ENCODE assay signal across 22 cellular contexts in genomic region chr5:21820527-21820926, GRCh38.
DNase-seq lines count a peak whose midpoint lies in the region; ATAC-seq, FAIRE-seq and TF ChIP-seq lines count a peak whose summit lies in the region.
"Had no signal": no experiment of that assay in that cellular context is flagged by ENCODE, and none has a peak within 500 bp of the region (broad histone marks: within the 10 kb centered on the region; RNA-seq: fewer than 3 reads in every experiment).

No MANE protein-coding gene starts in this region.

- ATAC-seq in A549 (no peak), HG02798 (IDR thresholded peaks at IDR 0.05; ENCODE audit: poor library complexity, unreplicated experiment) (no peak), GM18909 (IDR thresholded peaks at IDR 0.05; ENCODE audit: poor library complexity, unreplicated experiment) (no peak), HG03460 (IDR thresholded peaks at IDR 0.05; ENCODE audit: unreplicated experiment) (no peak)
- ATAC-seq: CD8-positive, alpha-beta T cell; GM12878; HCT116 had no signal

- CTCF ChIA-PET in A549 (lab: Yijun Ruan, JAX) (interaction anchor here (0.5 kb wide), 1 partner anchor 186 kb away, joined by 3 read pairs; no protein-coding TSS in a partner anchor), HEK293T (lab: Yijun Ruan, JAX) (no interaction called here)

- no peak for TF ChIP-seq POLR2A in A549 (IDR thresholded peaks at IDR 0.05; ENCODE audit: low read length)

- TF ChIP-seq CTCF in A549 (IDR thresholded peaks at IDR 0.05), result no peak

- WGBS in A549 (ENCODE audit: missing lambda C conversion rate), result 35% methylated on average over 5 of the region's 5 CpGs

- FAIRE-seq in A549 (lab: Jason Lieb, UNC), result no peak
- FAIRE-seq: GM12878 had no signal

- H3K4me1 ChIP-seq in A549, result no peaks in the 10 kb centered on the region
- H3K4me1 ChIP-seq: Caco-2 had no signal

- H3K4me3 ChIP-seq in A549, result no peak overlapping the region
- H3K4me3 ChIP-seq: BLaER1, GM12878 had no signal

- no peak for DNase-seq in A549 (ENCODE audit: low read depth in 1 of 2, low spot score in 1 of 2)
- DNase-seq in ELR (ENCODE audit: low read depth), result peak; percentile 36
- no peak for DNase-seq in HEK293T (ENCODE audit: extremely low spot score)
- peak; percentile 32 for DNase-seq in amniotic epithelial cell (ENCODE audit: low read depth)
- DNase-seq in midbrain (lab: John Stamatoyannopoulos, UW), result no peak
- DNase-seq: 8988T; Caco-2; CD4-positive, CD25-positive, alpha-beta regulatory T cell; CD8-positive, alpha-beta T cell; DMS153; DND-41; GDM1; GOT3; H7; HFFc6 had no signal

- POLR2A ChIA-PET in A549 (lab: Yijun Ruan, JAX) (no interaction called here), HEK293T (lab: Yijun Ruan, JAX) (no interaction called here)

- H3K4me2 ChIP-seq in A549, result no peak overlapping the region
- H3K4me2 ChIP-seq: BLaER1 had no signal

- H3K27ac ChIP-seq in A549, result no peak overlapping the region
- H3K27ac ChIP-seq: BLaER1, C4-2B had no signal

- no peak for TF ChIP-seq EP300 in A549 (IDR thresholded peaks at IDR 0.05)

- no peak for TF ChIP-seq RAD21 in A549 (conservative IDR thresholded peaks at IDR 0.05 in 1 of 2, IDR thresholded peaks at IDR 0.05 in 1 of 2)

- no peaks in the 10 kb centered on the region for H3K9me3 ChIP-seq in A549
- H3K9me3 ChIP-seq: BLaER1, Caco-2 had no signal

TF ChIP-seq in A549, 52 proteins besides CTCF, POLR2A, EP300 and RAD21:
- no peak for TF ChIP-seq BHLHE40 (IDR thresholded peaks at IDR 0.05; ENCODE audit: low read depth, low read length)
- peak; percentile 29 for TF ChIP-seq MAFK (IDR thresholded peaks at IDR 0.05; ENCODE audit: partially characterized antibody)
- peak; percentile 76 for TF ChIP-seq NFE2L2 (conservative IDR thresholded peaks at IDR 0.05; ENCODE audit: low read length)

TF ChIP-seq in HEK293T, 16 proteins besides CTCF, POLR2A, EP300 and RAD21:
- no peak for TF ChIP-seq TARDBP (IDR thresholded peaks at IDR 0.05)
- TF ChIP-seq, protein P1, sequence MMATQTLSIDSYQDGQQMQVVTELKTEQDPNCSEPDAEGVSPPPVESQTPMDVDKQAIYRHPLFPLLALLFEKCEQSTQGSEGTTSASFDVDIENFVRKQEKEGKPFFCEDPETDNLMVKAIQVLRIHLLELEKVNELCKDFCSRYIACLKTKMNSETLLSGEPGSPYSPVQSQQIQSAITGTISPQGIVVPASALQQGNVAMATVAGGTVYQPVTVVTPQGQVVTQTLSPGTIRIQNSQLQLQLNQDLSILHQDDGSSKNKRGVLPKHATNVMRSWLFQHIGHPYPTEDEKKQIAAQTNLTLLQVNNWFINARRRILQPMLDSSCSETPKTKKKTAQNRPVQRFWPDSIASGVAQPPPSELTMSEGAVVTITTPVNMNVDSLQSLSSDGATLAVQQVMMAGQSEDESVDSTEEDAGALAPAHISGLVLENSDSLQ (IDR thresholded peaks at IDR 0.05), result peak; percentile 9; the same call in 1 of the 2 replicates

Comparison
In these comparisons a context has a peak if more than half of its experiments do, and no peak if none do; other contexts are left out.
1. DNase-seq: peak in ELR (single experiment) and amniotic epithelial cell (single experiment); none in A549 (0 of 2), HEK293T (single experiment) and midbrain (single experiment).